Comparison of ENCODE assay signal across 10 cellular contexts in the genomic region with DNA sequence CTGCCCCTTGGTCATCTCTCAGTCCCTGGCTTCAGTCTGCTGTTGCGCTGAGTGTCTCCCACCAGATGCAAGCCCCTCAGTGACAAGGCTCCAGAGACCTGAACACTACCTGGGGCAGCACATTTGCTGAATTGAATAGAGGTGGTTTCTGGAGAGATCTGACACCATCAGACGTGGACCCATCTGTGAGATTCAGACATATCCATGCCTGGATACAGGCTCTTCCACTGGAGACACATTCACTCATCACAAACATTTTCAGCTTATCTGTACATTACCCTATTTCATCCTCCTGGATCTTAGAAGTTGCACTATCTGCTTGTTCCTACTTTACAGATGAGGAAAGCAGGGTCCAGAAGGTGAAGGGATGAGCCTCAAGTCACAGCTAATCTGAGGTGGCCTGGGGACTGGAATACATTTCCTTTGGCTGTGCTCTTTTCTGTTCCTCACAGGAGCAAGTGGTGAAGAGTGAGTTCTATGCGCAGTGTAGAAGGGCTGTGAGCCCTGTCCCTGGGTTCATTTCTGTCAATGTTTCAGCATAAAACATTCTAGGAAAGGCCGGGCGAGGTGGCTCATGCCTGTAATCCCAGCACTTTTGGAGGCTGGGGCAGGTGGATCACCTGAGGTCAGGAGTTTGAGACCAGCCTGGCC. TPM values are rescaled to one million over a fixed set of nuclear protein-coding genes. Genes with fewer than 3 reads are reported as not detected.
A peak's percentile ranks its signal among the peaks of the same experiment; 100 is the strongest.
DNase-seq lines count a peak whose midpoint lies in the region; ATAC-seq and TF ChIP-seq lines count a peak whose summit lies in the region.
"Had no signal": no experiment of that assay in that cellular context is flagged by ENCODE, and none has a peak within 500 bp of the region (broad histone marks: within the 10 kb centered on the region; RNA-seq: fewer than 3 reads in every experiment).

No MANE protein-coding gene starts in this region.

- no peaks in the 10 kb centered on the region for H3K27me3 ChIP-seq in right cardiac atrium (ENCODE audit: control insufficient read depth, insufficient read depth)

- H3K9me3 ChIP-seq in T-helper 17 cell (ENCODE audit: control insufficient read depth, low read length, poor library complexity, severe bottlenecking) (no peaks in the 10 kb centered on the region), right cardiac atrium (ENCODE audit: control insufficient read depth, low read length) (no peaks in the 10 kb centered on the region), mucosa of descending colon (no peaks in the 10 kb centered on the region)

- H3K4me3 ChIP-seq in right cardiac atrium (ENCODE audit: low read length) = no peak overlapping the region
- no peak overlapping the region for H3K4me3 ChIP-seq in mucosa of descending colon

- ATAC-seq in GM18505 (IDR thresholded peaks at IDR 0.05; ENCODE audit: unreplicated experiment) (no peak), T-helper 17 cell (no peak), right cardiac atrium (no peak), mucosa of descending colon (no peak)
- ATAC-seq in stimulated activated memory B cell treated with anti-CD40 and anti-IgM and Interleukin-4, amounts not matched to agents 10 μg/mL and 1 μg/mL and 100 μg/mL, for 72 hours = no peak
- ATAC-seq: SK-N-SH treated with all-trans-retinoic acid at 6 μM for 48 hours had no signal

- H3K4me1 Mint-ChIP-seq in T-helper 17 cell = peaks cover 20% of the 10 kb centered on the region
- H3K4me1 Mint-ChIP-seq in stimulated activated memory B cell treated with anti-CD40 and anti-IgM and Interleukin-4, amounts not matched to agents 10 μg/mL and 1 μg/mL and 100 μg/mL, for 72 hours = peaks cover 37% of the 10 kb centered on the region

- H3K9me3 Mint-ChIP-seq in stimulated activated memory B cell treated with anti-CD40 and anti-IgM and Interleukin-4, amounts not matched to agents 10 μg/mL and 1 μg/mL and 100 μg/mL, for 72 hours = no peaks in the 10 kb centered on the region
- H3K9me3 Mint-ChIP-seq: H9 had no signal

- peaks cover 31% of the 10 kb centered on the region for H3K4me1 ChIP-seq in right cardiac atrium (ENCODE audit: control insufficient read depth, insufficient read depth, low read length)
- H3K4me1 ChIP-seq in mucosa of descending colon (ENCODE audit: low read depth) = peaks cover 6% of the 10 kb centered on the region

- no peak for DNase-seq in T-helper 17 cell
- DNase-seq in right cardiac atrium = peak in 1 of 3 donors; percentile 46
- DNase-seq in NCI-H1417 (lab: John Stamatoyannopoulos, UW) = no peak
- DNase-seq in DMS79 (lab: John Stamatoyannopoulos, UW) = no peak
- no peak for DNase-seq in mucosa of descending colon
- DNase-seq: H9, NCI-H1105 treated with DMSO at 0.1 percent for 48 hours had no signal

- peak overlapping the region; percentile 44 for H3K27ac ChIP-seq in right cardiac atrium (ENCODE audit: low read length)

- H3K4me3 Mint-ChIP-seq in T-helper 17 cell = no peak overlapping the region
- H3K4me3 Mint-ChIP-seq in stimulated activated memory B cell treated with anti-CD40 and anti-IgM and Interleukin-4, amounts not matched to agents 10 μg/mL and 1 μg/mL and 100 μg/mL, for 72 hours = no peak overlapping the region
- H3K4me3 Mint-ChIP-seq: H9 had no signal

- no peak for TF ChIP-seq CTCF in mucosa of descending colon (IDR thresholded peaks at IDR 0.05)

- no peaks in the 10 kb centered on the region for H3K27me3 Mint-ChIP-seq in T-helper 17 cell
- H3K27me3 Mint-ChIP-seq in stimulated activated memory B cell treated with anti-CD40 and anti-IgM and Interleukin-4, amounts not matched to agents 10 μg/mL and 1 μg/mL and 100 μg/mL, for 72 hours = no peaks in the 10 kb centered on the region

- 95% methylated on average over 5 of the region's 5 CpGs for WGBS in right cardiac atrium

- peak; percentile 18 for TF ChIP-seq POLR2A in GM18505 (IDR thresholded peaks at IDR 0.05; ENCODE audit: borderline replicate concordance, extremely low read depth, insufficient read depth, insufficient read length)

- H3K36me3 ChIP-seq in mucosa of descending colon (ENCODE audit: low read depth) = no peaks in the 10 kb centered on the region

- peak overlapping the region; percentile 69 for H3K27ac Mint-ChIP-seq in T-helper 17 cell
- H3K27ac Mint-ChIP-seq in stimulated activated memory B cell treated with anti-CD40 and anti-IgM and Interleukin-4, amounts not matched to agents 10 μg/mL and 1 μg/mL and 100 μg/mL, for 72 hours = peak overlapping the region; percentile 63

- intact Hi-C loops in right cardiac atrium (cut with DNase I) (loop anchor here (5.0 to 10.0 kb wide), 4 partner anchors 344 to 412 kb away; no protein-coding TSS in a partner anchor), mucosa of descending colon (cut with DNase I, micrococcal nuclease) (loop anchor here in 1 of 2 donors (5.0 kb wide), 1 partner anchor 349 kb away; no protein-coding TSS in a partner anchor)

- peaks cover 3% of the 10 kb centered on the region for H3K36me3 Mint-ChIP-seq in T-helper 17 cell (ENCODE audit: low read depth)
- H3K36me3 Mint-ChIP-seq in stimulated activated memory B cell treated with anti-CD40 and anti-IgM and Interleukin-4, amounts not matched to agents 10 μg/mL and 1 μg/mL and 100 μg/mL, for 72 hours = peaks cover 45% of the 10 kb centered on the region

RNA-seq across cellular contexts. Expression of gene ATG16L2, which starts 19.0 kb away (rescaled TPM):
- total RNA-seq in T-helper 17 cell = 100 to 1,000 TPM in 1 of 2 donors, 10 to 100 TPM in 1; 95.4 to 121 TPM
- 10 to 100 TPM; 11.9 to 23.9 (median 19.1) TPM for total RNA-seq in right cardiac atrium
- 19.1 TPM for polyA plus RNA-seq in right cardiac atrium
- total RNA-seq in mucosa of descending colon = 10 to 100 TPM; 37.7 to 64.3 (median 52.5) TPM

RNA-seq across cellular contexts. Expression of gene STARD10, which starts 39.4 kb away (rescaled TPM):
- 10 to 100 TPM; 12.9 to 17.7 TPM for total RNA-seq in T-helper 17 cell
- total RNA-seq in right cardiac atrium = 100 to 1,000 TPM in 2 of 4 donors, 10 to 100 TPM in 2; 88.9 to 127 (median 106) TPM
- 228 TPM for polyA plus RNA-seq in right cardiac atrium
- 100 to 1,000 TPM; 177 to 472 (median 306) TPM for total RNA-seq in mucosa of descending colon

Comparison
In these comparisons a context has a peak if more than half of its experiments do, and no peak if none do; other contexts are left out.
1. RNA of gene STARD10, which starts 39.4 kb away (total RNA-seq): 177 to 472 TPM in mucosa of descending colon and 88.9 to 127 TPM in right cardiac atrium; 12.9 to 17.7 TPM in T-helper 17 cell; every median in the first group is over 4 times any median in the second.